27 cellular contexts compared by ENCODE assay signal in the genomic region with DNA sequence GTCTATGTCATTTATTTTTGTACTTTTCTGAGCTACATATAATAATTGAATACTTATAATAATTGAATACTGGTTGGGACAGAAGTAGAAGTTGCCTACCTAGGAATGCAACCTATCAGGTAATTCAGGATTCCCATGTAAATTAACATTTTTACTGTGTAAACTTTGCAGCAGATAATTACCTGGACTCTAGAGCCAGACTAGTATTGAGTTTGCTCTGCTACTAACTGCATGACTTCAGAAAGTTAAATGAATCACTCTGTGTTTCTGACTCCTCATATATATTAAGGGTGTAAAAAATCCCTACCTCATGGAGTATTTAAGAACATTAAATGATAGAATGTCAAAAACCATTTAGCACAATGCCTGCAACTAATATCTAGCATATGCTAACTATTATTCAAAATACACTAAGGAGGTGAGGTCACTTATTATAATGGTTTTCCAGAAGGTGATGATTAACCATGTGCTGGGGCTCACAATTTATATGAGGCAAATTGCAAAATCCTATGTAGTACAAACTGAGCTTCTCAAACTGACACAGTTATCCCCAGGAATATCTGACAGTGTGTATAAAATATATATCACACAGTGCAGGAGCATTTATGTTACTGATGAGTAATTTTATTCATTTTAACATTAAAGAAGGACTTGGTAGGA.
DNase-seq lines count a peak whose midpoint lies in the region; ATAC-seq and TF ChIP-seq lines count a peak whose summit lies in the region.
"Had no signal": no experiment of that assay in that cellular context is flagged by ENCODE, and none has a peak within 500 bp of the region (broad histone marks: within the 10 kb centered on the region; RNA-seq: fewer than 3 reads in every experiment).

No MANE protein-coding gene starts in this region.

- H3K79me1 ChIP-seq in mesendoderm (ENCODE audit: low read length): no peaks in the 10 kb centered on the region

- no peaks in the 10 kb centered on the region for H3K27me3 ChIP-seq in mesendoderm (ENCODE audit: insufficient read depth, low read length, poor library complexity)
- H3K27me3 ChIP-seq in lower lobe of right lung (ENCODE audit: low read depth): no peaks in the 10 kb centered on the region
- H3K27me3 ChIP-seq: MG63, neural progenitor cell, right lobe of liver had no signal

- H3K27ac ChIP-seq in mesendoderm (ENCODE audit: low read depth, low read length) (no peak overlapping the region), lower lobe of right lung (no peak overlapping the region)
- H3K27ac ChIP-seq: neural progenitor cell, parathyroid adenoma, right lobe of liver, WERI-Rb-1 had no signal

- TF ChIP-seq CTCF in AG10803 (conservative IDR thresholded peaks at IDR 0.05; ENCODE audit: low read length): no peak
- no peak for TF ChIP-seq CTCF in epithelial cell of esophagus (IDR thresholded peaks at IDR 0.05; ENCODE audit: insufficient read depth, low read depth, low read length, missing control alignments)
- no peak for TF ChIP-seq CTCF in lower lobe of right lung (IDR thresholded peaks at IDR 0.05)

- no peak overlapping the region for H3K4ac ChIP-seq in mesendoderm (ENCODE audit: low read depth, low read length)

- no peak overlapping the region for H2AK5ac ChIP-seq in mesendoderm (ENCODE audit: low read length)

- H3K4me3 ChIP-seq in AG10803 (ENCODE audit: low read length): no peak overlapping the region
- no peak overlapping the region for H3K4me3 ChIP-seq in epithelial cell of esophagus (ENCODE audit: low read length)
- H3K4me3 ChIP-seq in mesendoderm (ENCODE audit: low read length): no peak overlapping the region
- no peak overlapping the region for H3K4me3 ChIP-seq in lower lobe of right lung
- H3K4me3 ChIP-seq: GM12878, MG63, neural progenitor cell, right lobe of liver had no signal

- H3K56ac ChIP-seq in mesendoderm (ENCODE audit: low read length): no peak overlapping the region

- H3K4me1 ChIP-seq in mesendoderm (ENCODE audit: control insufficient read depth, low read depth, low read length): no peaks in the 10 kb centered on the region
- no peaks in the 10 kb centered on the region for H3K4me1 ChIP-seq in lower lobe of right lung
- H3K4me1 ChIP-seq: neural progenitor cell, parathyroid adenoma, right lobe of liver had no signal

- no peak overlapping the region for H4K5ac ChIP-seq in mesendoderm (ENCODE audit: low read length)

- no peak overlapping the region for H3K4me2 ChIP-seq in mesendoderm (ENCODE audit: low read length)
- H3K4me2 ChIP-seq: neural progenitor cell had no signal

- DNase-seq in AG10803 (ENCODE audit: low read depth): peak; percentile 34
- peak; percentile 70 for DNase-seq in NCI-H1048 (lab: John Stamatoyannopoulos, UW)
- peak; percentile 58 for DNase-seq in epithelial cell of esophagus (ENCODE audit: low read depth)
- DNase-seq in mesendoderm: peak; percentile 5
- no peak for DNase-seq in stimulated activated CD4-positive, alpha-beta T cell treated with anti-CD3 and anti-CD28 coated beads, Interleukin-4, amount 100 ng/mL, for 4 hours
- no peak for DNase-seq in NCI-H2196 treated with DMSO at 0.1 percent for 48 hours (lab: John Stamatoyannopoulos, UW; ENCODE audit: unreplicated experiment)
- no peak for DNase-seq in lower lobe of right lung
- no peak for DNase-seq in SKM-1 (lab: John Stamatoyannopoulos, UW; ENCODE audit: unreplicated experiment)
- DNase-seq: 8988T; activated CD4-positive, alpha-beta T cell treated with anti-CD3 and anti-CD28 coated beads, Interleukin-2, amount 10 ng/mL, durations not matched to agents 7 days and 5 days; activated naive CD4-positive, alpha-beta T cell; activated T-cell treated with anti-CD3 and anti-CD28 coated beads, Interleukin-2, amount 50 U/mL, for 4 hours; CD4-positive, CD25-positive, alpha-beta regulatory T cell; head of caudate nucleus; kidney glomerular epithelial cell; MG63; NCI-H1436; right lobe of liver; stimulated activated CD4-positive, alpha-beta T cell treated with anti-CD3 and anti-CD28 coated beads, Interleukin-12 subunit alpha, Interleukin-12 subunit beta, amount 100 ng/mL, for 4 hours; stimulated activated CD4-positive, alpha-beta T cell treated with anti-CD3 and anti-CD28 coated beads, Interleukin-4, amount 100 ng/mL, for 24 hours; substantia nigra; T-helper 9 cell; WERI-Rb-1 had no signal

- no peak overlapping the region for H3K9ac ChIP-seq in mesendoderm (ENCODE audit: low read length)
- H3K9ac ChIP-seq: neural progenitor cell, parathyroid adenoma had no signal

- H4K8ac ChIP-seq in mesendoderm (ENCODE audit: low read depth, low read length): no peak overlapping the region

- ATAC-seq in lower lobe of right lung: no peak
- ATAC-seq: activated T-cell treated with anti-CD3 and anti-CD28 coated beads, Interleukin-2, amount 50 U/mL, for 4 hours; GM12878; stimulated activated memory B cell treated with anti-CD40 and anti-IgM and Interleukin-4, amounts not matched to agents 10 μg/mL and 1 μg/mL and 100 μg/mL, for 72 hours had no signal

- no peak overlapping the region for H2BK120ac ChIP-seq in mesendoderm (ENCODE audit: low read depth, low read length)

- H3K36me3 ChIP-seq in mesendoderm (ENCODE audit: control insufficient read depth, insufficient read depth, low read length) (no peaks in the 10 kb centered on the region), lower lobe of right lung (no peaks in the 10 kb centered on the region)
- H3K36me3 ChIP-seq: MG63, neural progenitor cell, right lobe of liver, WERI-Rb-1 had no signal

- no peak overlapping the region for H3K23ac ChIP-seq in mesendoderm (ENCODE audit: low read length)

- intact Hi-C loops in lower lobe of right lung (cut with DNase I): no loop called here

- H3K9me3 ChIP-seq in lower lobe of right lung: no peaks in the 10 kb centered on the region
- H3K9me3 ChIP-seq: MG63, right lobe of liver had no signal

- H2BK15ac ChIP-seq in mesendoderm (replicated peaks; ENCODE audit: low read depth): no peak overlapping the region

- no peak overlapping the region for H2BK5ac ChIP-seq in mesendoderm (ENCODE audit: low read length)

- H3K79me2 ChIP-seq in mesendoderm (ENCODE audit: control insufficient read depth, insufficient read depth, low read length): no peaks in the 10 kb centered on the region
- H3K79me2 ChIP-seq: parathyroid adenoma had no signal

- H3K18ac ChIP-seq in mesendoderm (ENCODE audit: low read length): no peak overlapping the region

Comparison
In these comparisons a context has a peak if more than half of its experiments do, and no peak if none do; other contexts are left out.
1. DNase-seq: peak in AG10803 (single experiment), NCI-H1048 (single experiment), epithelial cell of esophagus (single experiment) and mesendoderm (single experiment); none in stimulated activated CD4-positive, alpha-beta T cell treated with anti-CD3 and anti-CD28 coated beads, Interleukin-4, amount 100 ng/mL, for 4 hours (0 of 2), NCI-H2196 treated with DMSO at 0.1 percent for 48 hours (single experiment), lower lobe of right lung (single experiment) and SKM-1 (single experiment).